Comparison of ENCODE assay signal across 13 cellular contexts in genomic region chr2:46333912-46334311, GRCh38. TPM values are rescaled to one million over a fixed set of nuclear protein-coding genes. Genes with fewer than 3 reads are reported as not detected.
A peak's percentile ranks its signal among the peaks of the same experiment; 100 is the strongest.
DNase-seq lines count a peak whose midpoint lies in the region; ATAC-seq, FAIRE-seq and TF ChIP-seq lines count a peak whose summit lies in the region.
"Had no signal": no experiment of that assay in that cellular context is flagged by ENCODE, and none has a peak within 500 bp of the region (broad histone marks: within the 10 kb centered on the region; RNA-seq: fewer than 3 reads in every experiment).

No MANE protein-coding gene starts in this region.

- no peak overlapping the region for H2BK120ac ChIP-seq in H1 (replicated peaks; ENCODE audit: low read depth, low read length)

- peaks cover 35% of the 10 kb centered on the region for H3K27me3 Mint-ChIP-seq in activated T-helper 1 cell treated with anti-CD3 and anti-CD28 coated beads, Interleukin-12 subunit alpha, Interleukin-12 subunit beta, Interleukin-2, Interleukin-4 antibody, amounts not matched to agents 30 ng/mL and 10 ng/mL and 1 ng/mL, durations not matched to agents 14 hours and 24 hours and 36 hours (ENCODE audit: insufficient read depth)

- peak overlapping the region; percentile 89; the same call in 1 of the 2 replicates for H2BK12ac ChIP-seq in H1 (ENCODE audit: low read depth, low read length)

- no peaks in the 10 kb centered on the region for H3K9me3 Mint-ChIP-seq in activated T-helper 1 cell treated with anti-CD3 and anti-CD28 coated beads, Interleukin-12 subunit alpha, Interleukin-12 subunit beta, Interleukin-2, Interleukin-4 antibody, amounts not matched to agents 30 ng/mL and 10 ng/mL and 1 ng/mL, durations not matched to agents 14 hours and 24 hours and 36 hours
- H3K9me3 Mint-ChIP-seq: dendritic cell treated with granulocyte-macrophage colony-stimulating factor and Interleukin-4, amounts not matched to agents 40 ng/mL and 50 ng/mL, for 4 days had no signal

- no peak for FAIRE-seq in H1 (lab: Jason Lieb, UNC)

- H2AFZ ChIP-seq in PC-3 (ENCODE audit: low read length) (no peak overlapping the region), H1 (ENCODE audit: low read length) (no peak overlapping the region), osteoblast (ENCODE audit: low read length) (no peak overlapping the region)

- peak; percentile 33 for TF ChIP-seq CTCF in AG10803 (conservative IDR thresholded peaks at IDR 0.05; ENCODE audit: low read length)
- TF ChIP-seq CTCF in PC-3 (conservative IDR thresholded peaks at IDR 0.05; ENCODE audit: low read depth, low read length) = peak; percentile 37; the same call in 1 of the 2 replicates
- peak; percentile 50 to 58 (median 55) for TF ChIP-seq CTCF in H1 (IDR thresholded peaks at IDR 0.05; ENCODE audit: control extremely low read depth in 1 of 3, insufficient read depth in 1 of 3, low read depth in 1 of 3, low read length in 3 of 3)
- TF ChIP-seq CTCF in osteoblast (IDR thresholded peaks at IDR 0.05; ENCODE audit: extremely low read depth, low read depth, low read length) = peak; percentile 73

- peak; percentile 44 to 54; a peak in 3 of 4 replicates for TF ChIP-seq RAD21 in H1 (IDR thresholded peaks at IDR 0.05 in 1 of 2, conservative IDR thresholded peaks at IDR 0.05 in 1 of 2; ENCODE audit: low read depth in 2 of 2, low read length in 2 of 2)

- H2AK5ac ChIP-seq in H1 (ENCODE audit: low read depth, low read length) = no peak overlapping the region

- no peak overlapping the region for H4K91ac ChIP-seq in H1 (replicated peaks; ENCODE audit: insufficient read length, low read length)

- H4K5ac ChIP-seq in H1 (ENCODE audit: insufficient read length, low read depth, low read length) = no peak overlapping the region

- H3K4me3 ChIP-seq in AG10803 (ENCODE audit: low read length) = no peak overlapping the region
- H3K4me3 ChIP-seq in PC-3 (ENCODE audit: low read length) = no peak overlapping the region
- H3K4me3 ChIP-seq in H1 (ENCODE audit: extremely low read depth in 1 of 4, insufficient read depth in 2 of 4, low read depth in 3 of 4, low read length in 4 of 4) = no peak overlapping the region
- H3K4me3 ChIP-seq in osteoblast (ENCODE audit: insufficient read depth, low read length) = peak overlapping the region; percentile 10
- H3K4me3 ChIP-seq: mucosa of descending colon had no signal

- no peak overlapping the region for H3K14ac ChIP-seq in H1 (ENCODE audit: insufficient read length)

- no peak overlapping the region for H3K4me3 Mint-ChIP-seq in activated T-helper 1 cell treated with anti-CD3 and anti-CD28 coated beads, Interleukin-12 subunit alpha, Interleukin-12 subunit beta, Interleukin-2, Interleukin-4 antibody, amounts not matched to agents 30 ng/mL and 10 ng/mL and 1 ng/mL, durations not matched to agents 14 hours and 24 hours and 36 hours
- H3K4me3 Mint-ChIP-seq: dendritic cell treated with granulocyte-macrophage colony-stimulating factor and Interleukin-4, amounts not matched to agents 40 ng/mL and 50 ng/mL, for 4 days had no signal

- no peaks in the 10 kb centered on the region for H3K9me2 ChIP-seq in PC-3 (replicated peaks; ENCODE audit: low read length)

- no peak overlapping the region for H3K4ac ChIP-seq in H1 (replicated peaks; ENCODE audit: insufficient read length, low read depth, low read length)

- H3K9ac ChIP-seq in PC-3 (ENCODE audit: low read length) (no peak overlapping the region), H1 (replicated peaks in 1 of 4; ENCODE audit: extremely low read depth in 1 of 4, low read depth in 3 of 4, low read length in 3 of 4) (no peak overlapping the region)

- H3K79me1 ChIP-seq in H1 (ENCODE audit: low read depth, low read length) = no peaks in the 10 kb centered on the region

- no peak overlapping the region for H4K8ac ChIP-seq in H1 (ENCODE audit: extremely low read depth, insufficient read depth, low read length)

- no peaks in the 10 kb centered on the region for H3K36me3 Mint-ChIP-seq in activated T-helper 1 cell treated with anti-CD3 and anti-CD28 coated beads, Interleukin-12 subunit alpha, Interleukin-12 subunit beta, Interleukin-2, Interleukin-4 antibody, amounts not matched to agents 30 ng/mL and 10 ng/mL and 1 ng/mL, durations not matched to agents 14 hours and 24 hours and 36 hours (ENCODE audit: low read depth)

- no peak overlapping the region for H2BK15ac ChIP-seq in H1 (ENCODE audit: low read length)

- no peaks in the 10 kb centered on the region for H3K27me3 ChIP-seq in PC-3 (ENCODE audit: low read length)
- no peaks in the 10 kb centered on the region; a peak in 1 of 7 replicates for H3K27me3 ChIP-seq in H1 (replicated peaks in 1 of 4; ENCODE audit: control insufficient read depth in 3 of 4, extremely low read depth in 1 of 4, insufficient read depth in 3 of 4, low read length in 3 of 4)
- H3K27me3 ChIP-seq in osteoblast (ENCODE audit: insufficient read depth, low read length) = no peaks in the 10 kb centered on the region

- BruUV-seq in PC-3 (replicated peaks; lab: Mats Ljungman, UMichigan) = no TSS peak

- peaks cover 4% of the 10 kb centered on the region; the same call in 1 of the 2 replicates for H4K20me1 ChIP-seq in PC-3 (ENCODE audit: low read length)
- H4K20me1 ChIP-seq in H1 (replicated peaks in 1 of 2; ENCODE audit: control insufficient read depth in 1 of 2, insufficient read depth in 2 of 2, low read length in 2 of 2) = no peaks in the 10 kb centered on the region
- no peaks in the 10 kb centered on the region for H4K20me1 ChIP-seq in osteoblast (ENCODE audit: insufficient read depth, low read length)

- POLR2A ChIA-PET in PC-3 (lab: Charles Lee; ENCODE audit: unreplicated experiment) = no interaction called here
- POLR2A ChIA-PET in H1 (lab: Charles Lee; ENCODE audit: partially characterized antibody) = no interaction called here

- 97% methylated on average over 4 of the region's 4 CpGs; no CpG with 5 or more reads in 1 of the 2 experiments for WGBS in H1 (ENCODE audit: extremely low coverage in 1 of 2, insufficient coverage in 1 of 2, insufficient read length in 1 of 2, insufficient replicate concordance in 2 of 2, low coverage in 1 of 2, low lambda C conversion rate in 2 of 2, missing lambda C conversion rate in 1 of 2), 2 experiments

- no peak overlapping the region for H3K4me2 ChIP-seq in PC-3 (ENCODE audit: low read length)
- no peak overlapping the region for H3K4me2 ChIP-seq in H1 (ENCODE audit: insufficient read depth in 1 of 2, low read depth in 2 of 2, low read length in 2 of 2)
- peak overlapping the region; percentile 67 for H3K4me2 ChIP-seq in osteoblast (ENCODE audit: insufficient read depth, low read length)

- intact Hi-C loops in PC-3 (cut with micrococcal nuclease) = loop anchor here (2.0 kb wide), 2 partner anchors 31 to 35 kb away; no protein-coding TSS in a partner anchor
- intact Hi-C loops in activated T-helper 1 cell treated with anti-CD3 and anti-CD28 coated beads, Interleukin-12 subunit alpha, Interleukin-12 subunit beta, Interleukin-2, Interleukin-4 antibody, amounts not matched to agents 30 ng/mL and 10 ng/mL and 1 ng/mL, durations not matched to agents 14 hours and 24 hours and 36 hours (cut with micrococcal nuclease) = no loop called here

- H2BK5ac ChIP-seq in H1 (ENCODE audit: low read depth, low read length) = no peak overlapping the region; the same call in 1 of the 2 replicates

- peaks cover 23% of the 10 kb centered on the region for H3K4me1 Mint-ChIP-seq in activated T-helper 1 cell treated with anti-CD3 and anti-CD28 coated beads, Interleukin-12 subunit alpha, Interleukin-12 subunit beta, Interleukin-2, Interleukin-4 antibody, amounts not matched to agents 30 ng/mL and 10 ng/mL and 1 ng/mL, durations not matched to agents 14 hours and 24 hours and 36 hours (ENCODE audit: low read depth)

- H3K23ac ChIP-seq in H1 (ENCODE audit: insufficient read length) = no peak overlapping the region

- H2BK20ac ChIP-seq in H1 (ENCODE audit: low read length) = no peak overlapping the region

- CTCF ChIA-PET in PC-3 (lab: Charles Lee) = no interaction called here
- CTCF ChIA-PET in H1 (lab: Charles Lee; ENCODE audit: partially characterized antibody) = interaction anchor here (0.9 to 2.3 kb wide), 17 partner anchors 10 to 285 kb away, joined by 3 to 9 read pairs (median 5); no protein-coding TSS in a partner anchor

- H3K27ac Mint-ChIP-seq in activated T-helper 1 cell treated with anti-CD3 and anti-CD28 coated beads, Interleukin-12 subunit alpha, Interleukin-12 subunit beta, Interleukin-2, Interleukin-4 antibody, amounts not matched to agents 30 ng/mL and 10 ng/mL and 1 ng/mL, durations not matched to agents 14 hours and 24 hours and 36 hours = no peak overlapping the region
- H3K27ac Mint-ChIP-seq: dendritic cell treated with granulocyte-macrophage colony-stimulating factor and Interleukin-4, amounts not matched to agents 40 ng/mL and 50 ng/mL, for 4 days had no signal

- H3K23me2 ChIP-seq in H1 (ENCODE audit: low read depth, low read length) = no peaks in the 10 kb centered on the region

- H3K27ac ChIP-seq in PC-3 (ENCODE audit: low read length) (peak overlapping the region; percentile 65; the same call in 1 of the 2 replicates), H1 (ENCODE audit: low read depth, low read length) (no peak overlapping the region), osteoblast (ENCODE audit: low read depth, low read length) (peak overlapping the region; percentile 99)
- H3K27ac ChIP-seq: HL-60 had no signal

- no peak for TF ChIP-seq EP300 in H1 (IDR thresholded peaks at IDR 0.05; ENCODE audit: borderline replicate concordance in 1 of 2, low read depth in 2 of 2, low read length in 2 of 2)

- H3K9me3 ChIP-seq in PC-3 (ENCODE audit: low read length) (no peaks in the 10 kb centered on the region), H1 (ENCODE audit: insufficient read depth in 2 of 2, low read depth in 1 of 2, low read length in 1 of 2) (no peaks in the 10 kb centered on the region), osteoblast (ENCODE audit: low read depth, low read length) (no peaks in the 10 kb centered on the region)
- H3K9me3 ChIP-seq: mucosa of descending colon had no signal

- no peak overlapping the region for H3K18ac ChIP-seq in H1 (ENCODE audit: extremely low read depth, low read length)

- ATAC-seq in PC-3 = no peak
- ATAC-seq in GM19023 (IDR thresholded peaks at IDR 0.05; ENCODE audit: unreplicated experiment) = no peak
- ATAC-seq in HG02973 (IDR thresholded peaks at IDR 0.05; ENCODE audit: unreplicated experiment) = no peak
- ATAC-seq: activated CD4-positive, CD25-positive, alpha-beta regulatory T cell treated with anti-CD3 and anti-CD28 coated beads, Interleukin-2, amount 50 U/mL, for 24 hours; mucosa of descending colon had no signal

- H3K36me3 ChIP-seq in PC-3 (ENCODE audit: low read depth, low read length) (no peaks in the 10 kb centered on the region), H1 (ENCODE audit: control insufficient read depth in 2 of 4, insufficient read depth in 4 of 4, low read length in 3 of 4) (no peaks in the 10 kb centered on the region), osteoblast (ENCODE audit: insufficient read depth, low read length) (no peaks in the 10 kb centered on the region)

- no peaks in the 10 kb centered on the region for H3F3A ChIP-seq in PC-3 (ENCODE audit: low read length, unreplicated experiment)

- peak; percentile 41 for DNase-seq in AG10803 (ENCODE audit: low read depth)
- no peak for DNase-seq in PC-3
- no peak for DNase-seq in H1 (ENCODE audit: low read depth in 1 of 2, low spot score in 2 of 2)
- no peak for DNase-seq in osteoblast (ENCODE audit: insufficient read length, low spot score, missing footprints)
- DNase-seq in HPDE6-E6E7 (ENCODE audit: extremely low spot score) = no peak
- DNase-seq in activated T-helper 1 cell treated with anti-CD3 and anti-CD28 coated beads, Interleukin-12 subunit alpha, Interleukin-12 subunit beta, Interleukin-2, Interleukin-4 antibody, amounts not matched to agents 30 ng/mL and 10 ng/mL and 1 ng/mL, durations not matched to agents 14 hours and 24 hours and 36 hours (ENCODE audit: low spot score) = no peak
- DNase-seq: DMS79 treated with DMSO at 0.1 percent for 48 hours, mucosa of descending colon had no signal

- H3K4me1 ChIP-seq in PC-3 (ENCODE audit: insufficient read depth, low read length) (peaks cover 42% of the 10 kb centered on the region), H1 (replicated peaks in 1 of 4; ENCODE audit: control insufficient read depth in 3 of 4, insufficient read depth in 4 of 4, low read length in 3 of 4) (peaks cover 0 to 14% (median 10%) of the 10 kb centered on the region in 4 experiments; a peak in 6 of 7 replicates), osteoblast (ENCODE audit: insufficient read depth, low read length) (peaks cover 87% of the 10 kb centered on the region)

- peaks cover 85% of the 10 kb centered on the region for H3K79me2 ChIP-seq in PC-3 (ENCODE audit: low read length)
- H3K79me2 ChIP-seq in H1 (ENCODE audit: control insufficient read depth in 1 of 2, insufficient read depth in 2 of 2, low read length in 2 of 2) = no peaks in the 10 kb centered on the region
- peaks cover 71% of the 10 kb centered on the region for H3K79me2 ChIP-seq in osteoblast (ENCODE audit: insufficient read depth, low read length)

- no peak overlapping the region for H3K56ac ChIP-seq in H1 (replicated peaks; ENCODE audit: insufficient read length, low read depth, low read length)

- TF ChIP-seq POLR2A in H1 (IDR thresholded peaks at IDR 0.05; ENCODE audit: control extremely low read depth in 1 of 2, low read depth in 2 of 2, low read length in 2 of 2) = no peak

RNA-seq across cellular contexts. Expression of gene EPAS1, which starts 36.7 kb away (rescaled TPM):
- total RNA-seq in PC-3 (2014; rRNA removed) (43.2 and 77.0 TPM in 2 replicates), osteoblast (198 and 260 TPM in 2 replicates)
- 3.7 and 4.9 TPM in 2 replicates for total RNA-seq in H1 (2021; fragmentation: NEBNext Ultra II Directional; extraction: Animal tissue kit (Norgen Biotek cat#: 25700))
- polyA plus RNA-seq in H1 (2011; rRNA removed) = 1.8 and 2.0 TPM in 2 replicates
- 0.72 TPM for polyA plus RNA-seq in H1 (2011; cell fraction: cytosol; rRNA removed)
- 2.0 TPM for polyA plus RNA-seq in H1 (2011; cell fraction: nucleus; rRNA removed)
- polyA plus RNA-seq in H1 (2012, experiment 1 of 2) = 1.5 to 2.6 TPM (median 1.8 TPM) in 4 replicates
- polyA plus RNA-seq in H1 (2012, experiment 2 of 2) = 1.1 TPM
- 2.6 TPM for polyA plus RNA-seq in H1 (2013, experiment 1 of 2)
- polyA plus RNA-seq in H1 (2013, experiment 2 of 2) = 2.6 TPM
- polyA minus RNA-seq in H1 (2011; rRNA and poly(A)+ RNA removed) = 1.7 and 2.5 TPM in 2 replicates
- polyA minus RNA-seq in H1 (2011; cell fraction: cytosol; rRNA and poly(A)+ RNA removed) = 16.8 TPM
- 3.8 TPM for polyA minus RNA-seq in H1 (2011; cell fraction: nucleus; rRNA and poly(A)+ RNA removed)
- total RNA-seq in activated T-helper 1 cell treated with anti-CD3 and anti-CD28 coated beads, Interleukin-12 subunit alpha, Interleukin-12 subunit beta, Interleukin-2, Interleukin-4 antibody, amounts not matched to agents 30 ng/mL and 10 ng/mL and 1 ng/mL, durations not matched to agents 14 hours and 24 hours and 36 hours = 13.7 and 22.9 TPM in 2 replicates
